Comparison of ENCODE assay signal across 17 cellular contexts in genomic region chr10:125033146-125033924, GRCh38.
DNase-seq lines count a peak whose midpoint lies in the region; ATAC-seq and TF ChIP-seq lines count a peak whose summit lies in the region.
"Had no signal": no experiment of that assay in that cellular context is flagged by ENCODE, and none has a peak within 500 bp of the region (broad histone marks: within the 10 kb centered on the region; RNA-seq: fewer than 3 reads in every experiment).

No MANE protein-coding gene starts in this region.

- H3K36me3 ChIP-seq in endodermal cell (ENCODE audit: control insufficient read depth, insufficient read depth, low read length) (peaks cover 30% of the 10 kb centered on the region), trophoblast cell (ENCODE audit: control insufficient read depth in 1 of 2, insufficient read depth in 2 of 2, low read length in 2 of 2) (peaks cover 16 to 18% of the 10 kb centered on the region in 2 experiments)

- H3K36me3 Mint-ChIP-seq in natural killer cell (no peaks in the 10 kb centered on the region), endodermal cell (ENCODE audit: low read depth) (peaks cover 42% of the 10 kb centered on the region)
- no peaks in the 10 kb centered on the region for H3K36me3 Mint-ChIP-seq in natural killer cell treated with Interleukin-12 subunit alpha and Interleukin-12 subunit beta and Interleukin-15 and Interleukin-18, amount 100 ng/mL, for 72 hours
- H3K36me3 Mint-ChIP-seq: IgD-negative memory B cell had no signal

- H3K27ac ChIP-seq in endodermal cell (ENCODE audit: low read depth, low read length) (peak overlapping the region; percentile 41), trophoblast cell (ENCODE audit: low read depth, low read length) (no peak overlapping the region)
- H3K27ac ChIP-seq: BLaER1 had no signal

- H2BK5ac ChIP-seq in trophoblast cell (ENCODE audit: low read depth, low read length, poor library complexity): no peak overlapping the region

- H4K8ac ChIP-seq in trophoblast cell (ENCODE audit: low read depth, low read length): no peak overlapping the region

- peak overlapping the region; percentile 24 for H4K12ac ChIP-seq in trophoblast cell (ENCODE audit: low read depth, low read length)

- 92 to 96% methylated on average over 19 to 27 of the region's 27 CpGs for WGBS in endodermal cell (ENCODE audit: insufficient coverage in 1 of 2, insufficient read length in 1 of 2), 2 experiments
- WGBS in trophoblast cell (ENCODE audit: extremely low coverage, insufficient coverage, insufficient read length): no CpG with 5 or more reads among the region's 27 CpGs

- H3K23ac ChIP-seq in trophoblast cell (ENCODE audit: low read length): no peak overlapping the region

- H3K4me3 Mint-ChIP-seq in natural killer cell (no peak overlapping the region), endodermal cell (no peak overlapping the region)
- H3K4me3 Mint-ChIP-seq in natural killer cell treated with Interleukin-12 subunit alpha and Interleukin-12 subunit beta and Interleukin-15 and Interleukin-18, amount 100 ng/mL, for 72 hours: no peak overlapping the region
- H3K4me3 Mint-ChIP-seq: IgD-negative memory B cell had no signal

- H2AFZ ChIP-seq in trophoblast cell (ENCODE audit: insufficient read depth, low read length, poor library complexity): no peak overlapping the region

- ATAC-seq in natural killer cell: no peak
- no peak for ATAC-seq in natural killer cell treated with Interleukin-12 subunit alpha and Interleukin-12 subunit beta and Interleukin-15 and Interleukin-18, amount 100 ng/mL, for 72 hours

- H3K4me1 ChIP-seq in endodermal cell (ENCODE audit: control insufficient read depth, insufficient read depth, low read length) (peaks cover 15% of the 10 kb centered on the region), trophoblast cell (ENCODE audit: control insufficient read depth in 1 of 2, insufficient read depth in 2 of 2, low read length in 2 of 2) (peaks cover 8 to 21% of the 10 kb centered on the region in 2 experiments)

- TF ChIP-seq CTCF in natural killer cell (IDR thresholded peaks at IDR 0.05): no peak
- TF ChIP-seq CTCF in endodermal cell (conservative IDR thresholded peaks at IDR 0.05): no peak

- H3K27me3 ChIP-seq in endodermal cell (ENCODE audit: control insufficient read depth, insufficient read depth, low read length, poor library complexity, severe bottlenecking) (no peaks in the 10 kb centered on the region), trophoblast cell (ENCODE audit: insufficient read depth, low read length) (no peaks in the 10 kb centered on the region)
- H3K27me3 ChIP-seq: BLaER1 had no signal

- peak overlapping the region; percentile 78 to 81 for H3K27ac Mint-ChIP-seq in natural killer cell
- peak overlapping the region in 1 of 2 donors; percentile 36 for H3K27ac Mint-ChIP-seq in natural killer cell treated with Interleukin-12 subunit alpha and Interleukin-12 subunit beta and Interleukin-15 and Interleukin-18, amount 100 ng/mL, for 72 hours
- peak overlapping the region; percentile 28 for H3K27ac Mint-ChIP-seq in endodermal cell
- H3K27ac Mint-ChIP-seq: IgD-negative memory B cell had no signal

- H3K9me3 ChIP-seq in endodermal cell (ENCODE audit: control insufficient read depth, low read length): no peaks in the 10 kb centered on the region
- no peaks in the 10 kb centered on the region for H3K9me3 ChIP-seq in trophoblast cell (ENCODE audit: insufficient read depth, low read depth, low read length)
- H3K9me3 ChIP-seq: BLaER1 had no signal

- no peak overlapping the region for H3K4me2 ChIP-seq in trophoblast cell (ENCODE audit: low read length)
- H3K4me2 ChIP-seq: BLaER1 had no signal

- H3K9ac ChIP-seq in endodermal cell (ENCODE audit: extremely low read depth, low read length, poor library complexity, severe bottlenecking): no peak overlapping the region
- no peak overlapping the region for H3K9ac ChIP-seq in trophoblast cell (ENCODE audit: low read length)
- H3K9ac ChIP-seq: BLaER1 had no signal

- H3K4me3 ChIP-seq in endodermal cell (ENCODE audit: low read length): no peak overlapping the region
- H3K4me3 ChIP-seq in trophoblast cell (ENCODE audit: low read depth, low read length): no peak overlapping the region
- H3K4me3 ChIP-seq: BLaER1 had no signal

- peaks cover 4% of the 10 kb centered on the region for H3K79me1 ChIP-seq in trophoblast cell (ENCODE audit: low read length)

- no peak overlapping the region for H2AK5ac ChIP-seq in trophoblast cell (ENCODE audit: low read length)

- intact Hi-C loops in natural killer cell (cut with micrococcal nuclease): no loop called here

- H3K18ac ChIP-seq in trophoblast cell (ENCODE audit: low read length): peak overlapping the region; percentile 24

- no peak overlapping the region for H4K91ac ChIP-seq in trophoblast cell (ENCODE audit: low read depth, low read length)

- H2BK12ac ChIP-seq in trophoblast cell (ENCODE audit: low read length): no peak overlapping the region

- H2BK120ac ChIP-seq in trophoblast cell (ENCODE audit: insufficient read depth, low read length, poor library complexity): no peak overlapping the region

- H3K4me1 Mint-ChIP-seq in natural killer cell (peaks cover 85 to 93% of the 10 kb centered on the region in 2 donors), endodermal cell (peaks cover 39% of the 10 kb centered on the region)
- H3K4me1 Mint-ChIP-seq in natural killer cell treated with Interleukin-12 subunit alpha and Interleukin-12 subunit beta and Interleukin-15 and Interleukin-18, amount 100 ng/mL, for 72 hours (ENCODE audit: low read depth in 2 of 2): peaks cover 29 to 63% of the 10 kb centered on the region in 2 donors
- H3K4me1 Mint-ChIP-seq: IgD-negative memory B cell had no signal

- peak overlapping the region; percentile 20 for H3K4ac ChIP-seq in trophoblast cell (ENCODE audit: low read depth, low read length)

- DNase-seq in natural killer cell: no peak
- no peak for DNase-seq in natural killer cell treated with Interleukin-12 subunit alpha and Interleukin-12 subunit beta and Interleukin-15 and Interleukin-18, amount 100 ng/mL, for 72 hours (ENCODE audit: low spot score)
- no peak for DNase-seq in endodermal cell
- DNase-seq in trophoblast cell: no peak
- DNase-seq in NCI-H2227 treated with DMSO at 0.1 percent for 48 hours (lab: John Stamatoyannopoulos, UW): no peak
- no peak for DNase-seq in 8988T
- no peak for DNase-seq in activated CD4-positive, CD25-positive, alpha-beta regulatory T cell (lab: John Stamatoyannopoulos, UW)
- DNase-seq in HuH-7 (ENCODE audit: low spot score): no peak
- DNase-seq: DND-41, GDM1, GOT3, Kasumi-1, NCI-H1105 treated with DMSO at 0.1 percent for 48 hours, NCI-H187, SIG-M5 had no signal

- no peaks in the 10 kb centered on the region for H3K27me3 Mint-ChIP-seq in natural killer cell (ENCODE audit: low read depth in 2 of 2)
- H3K27me3 Mint-ChIP-seq in natural killer cell treated with Interleukin-12 subunit alpha and Interleukin-12 subunit beta and Interleukin-15 and Interleukin-18, amount 100 ng/mL, for 72 hours: no peaks in the 10 kb centered on the region
- no peaks in the 10 kb centered on the region for H3K27me3 Mint-ChIP-seq in endodermal cell (ENCODE audit: insufficient read depth)

- H3K9me3 Mint-ChIP-seq in natural killer cell (no peaks in the 10 kb centered on the region), endodermal cell (no peaks in the 10 kb centered on the region)
- no peaks in the 10 kb centered on the region for H3K9me3 Mint-ChIP-seq in natural killer cell treated with Interleukin-12 subunit alpha and Interleukin-12 subunit beta and Interleukin-15 and Interleukin-18, amount 100 ng/mL, for 72 hours
- H3K9me3 Mint-ChIP-seq: IgD-negative memory B cell had no signal

- peaks cover 4% of the 10 kb centered on the region for H3K79me2 ChIP-seq in trophoblast cell (ENCODE audit: control insufficient read depth, insufficient read depth, low read length, poor library complexity)

- no peak overlapping the region for H3K14ac ChIP-seq in trophoblast cell (ENCODE audit: low read length)
